Comparison of ENCODE assay signal across 30 cellular contexts in genomic region chr4:24497221-24497620, GRCh38.
"Had no signal": no experiment of that assay in that cellular context is flagged by ENCODE, and none has a peak within 500 bp of the region (broad histone marks: within the 10 kb centered on the region; RNA-seq: fewer than 3 reads in every experiment).

No MANE protein-coding gene starts in this region.

- DNase-seq: activated CD4-positive, alpha-beta memory T cell treated with anti-CD3 and anti-CD28 coated beads for 36 hours; activated CD4-positive, alpha-beta T cell treated with anti-CD3 and anti-CD28 coated beads for 1 hour; activated CD4-positive, alpha-beta T cell treated with anti-CD3 and anti-CD28 coated beads for 48 hours; activated CD8-positive, alpha-beta memory T cell treated with anti-CD3 and anti-CD28 coated beads, Interleukin-2, amount 10 ng/mL, durations not matched to agents 7 days and 5 days; activated CD8-positive, alpha-beta memory T cell treated with anti-CD3 and anti-CD28 coated beads, Interleukin-2, amount 50 U/mL, for 4 hours; activated CD8-positive, alpha-beta T cell treated with anti-CD3 and anti-CD28 coated beads, Interleukin-2, amount 10 ng/mL, durations not matched to agents 7 days and 5 days; activated effector memory CD4-positive, alpha-beta T cell treated with anti-CD3 and anti-CD28 coated beads, Interleukin-2, amount 50 U/mL, for 16 hours; activated naive CD4-positive, alpha-beta T cell treated with anti-CD3 and anti-CD28 coated beads for 36 hours; activated naive CD8-positive, alpha-beta T cell treated with anti-CD3 and anti-CD28 coated beads for 36 hours; activated naive CD8-positive, alpha-beta T cell treated with anti-CD3 and anti-CD28 coated beads, Interleukin-2, amount 50 U/mL, for 24 hours; activated T-cell treated with anti-CD3 and anti-CD28 coated beads, Interleukin-2, amount 50 U/mL, for 1 hour; activated T-cell treated with anti-CD3 and anti-CD28 coated beads, Interleukin-2, amount 50 U/mL, for 48 hours; adrenal gland; amygdala; aorta; caudate nucleus; cortex of kidney; dermis blood vessel endothelial cell; effector CD4-positive, alpha-beta T cell; effector memory CD8-positive, alpha-beta T cell; erythroblast; foreskin keratinocyte; gastrocnemius medialis; glutamatergic neuron; heart left ventricle; hypothalamus; T-helper 2 cell had no signal

- H3K27ac ChIP-seq: adrenal gland, esophagus muscularis mucosa, foreskin keratinocyte, gastrocnemius medialis, heart left ventricle, VCaP had no signal

- ATAC-seq: activated CD8-positive, alpha-beta memory T cell treated with anti-CD3 and anti-CD28 coated beads, Interleukin-2, amount 10 ng/mL, durations not matched to agents 7 days and 5 days; activated CD8-positive, alpha-beta T cell treated with anti-CD3 and anti-CD28 coated beads, Interleukin-2, amount 10 ng/mL, durations not matched to agents 7 days and 5 days; activated naive CD8-positive, alpha-beta T cell treated with anti-CD3 and anti-CD28 coated beads, Interleukin-2, amount 50 U/mL, for 24 hours; effector memory CD8-positive, alpha-beta T cell; foreskin keratinocyte; gastrocnemius medialis; heart left ventricle; WTC11 had no signal
